In the genomic region with DNA sequence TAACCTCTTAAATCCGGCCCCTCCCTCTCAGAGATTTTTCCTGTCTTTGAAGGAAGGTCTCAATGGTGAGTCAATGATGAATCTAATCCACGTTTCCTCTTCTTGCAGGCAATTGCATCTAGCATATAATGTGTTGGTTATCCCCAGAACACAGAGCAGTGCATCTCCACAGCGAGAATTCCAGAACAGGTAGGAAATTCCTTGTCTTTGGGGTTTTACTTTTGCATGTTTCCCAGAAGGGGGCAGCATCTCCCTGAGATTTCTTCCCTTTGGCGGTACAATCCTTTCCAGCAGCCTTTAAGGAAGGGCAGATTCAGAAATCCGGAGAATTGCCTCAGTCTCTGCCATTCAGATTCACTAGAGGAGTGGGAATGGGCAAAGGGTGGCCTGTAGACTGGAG, we compare ENCODE assay signal across 8 cellular contexts.
DNase-seq lines count a peak whose midpoint lies in the region; ATAC-seq, FAIRE-seq and TF ChIP-seq lines count a peak whose summit lies in the region.

No MANE protein-coding gene starts in this region.

- BruUV-seq in GM12878 (replicated peaks; lab: Mats Ljungman, UMichigan): no TSS peak

- POLR2A ChIA-PET in GM12878 (lab: Charles Lee): no interaction called here

- H4K20me1 ChIP-seq in GM12878 (ENCODE audit: control insufficient read depth, insufficient read depth): no peaks in the 10 kb centered on the region

- TF ChIP-seq EP300 in GM12878 (IDR thresholded peaks at IDR 0.05; ENCODE audit: borderline replicate concordance in 1 of 2, control insufficient read depth in 1 of 2, low read depth in 2 of 2, low read length in 2 of 2): no peak

- no peak for FAIRE-seq in GM12878 (lab: Jason Lieb, UNC)

- H2AFZ ChIP-seq in GM12878 (ENCODE audit: control insufficient read depth, low read depth, low read length): no peak overlapping the region

- H3K4me2 ChIP-seq in GM12878 (ENCODE audit: control insufficient read depth, insufficient read depth): no peak overlapping the region

- SMC1A ChIA-PET in GM12878 (lab: Charles Lee; ENCODE audit: uncharacterized antibody, unreplicated experiment): interaction anchor here (1.0 kb wide), 1 partner anchor 17 kb away, joined by 3 read pairs; no protein-coding TSS in a partner anchor

- no peak overlapping the region for H3K4me3 ChIP-seq in MG63
- no peak overlapping the region for H3K4me3 ChIP-seq in GM12878
- no peak overlapping the region for H3K4me3 ChIP-seq in upper lobe of right lung

- H3K27ac ChIP-seq in GM12878 (ENCODE audit: control insufficient read depth, insufficient read depth): no peak overlapping the region
- H3K27ac ChIP-seq in upper lobe of right lung: no peak overlapping the region

- ATAC-seq in GM12878 (no peak), upper lobe of right lung (peak; percentile 48), HG02623 (IDR thresholded peaks at IDR 0.05; ENCODE audit: unreplicated experiment) (no peak), HG03025 (IDR thresholded peaks at IDR 0.05; ENCODE audit: low FRiP score, unreplicated experiment) (no peak), HG02642 (IDR thresholded peaks at IDR 0.05; ENCODE audit: poor library complexity, unreplicated experiment) (no peak)

- H3K79me2 ChIP-seq in GM12878 (ENCODE audit: control insufficient read depth, insufficient read depth, low read length): no peaks in the 10 kb centered on the region

- DNase-seq in EH (ENCODE audit: low read depth) (peak; percentile 75), MG63 (peak; percentile 33), GM12878 (ENCODE audit: low read depth, low spot score) (no peak), iris pigment epithelial cell (ENCODE audit: low read depth) (peak; percentile 6), upper lobe of right lung (no peak)

- TF ChIP-seq POLR2A in GM12878 (IDR thresholded peaks at IDR 0.05; ENCODE audit: low read depth, low read length): no peak

- RAD21 ChIA-PET in GM12878 (lab: Charles Lee; ENCODE audit: unreplicated experiment): no interaction called here

- intact Hi-C loops in GM12878 (cut with micrococcal nuclease; ENCODE audit: unreplicated experiment): loop anchor here (5.0 kb wide), 1 partner anchor 271 kb away; no protein-coding TSS in a partner anchor
- intact Hi-C loops in upper lobe of right lung (cut with DNase I): loop anchor here (10.0 kb wide), 1 partner anchor 273 kb away; no protein-coding TSS in a partner anchor

- CTCF ChIA-PET in GM12878 (lab: Yijun Ruan, JAX): no interaction called here

- no peaks in the 10 kb centered on the region for H3K9me3 ChIP-seq in MG63
- H3K9me3 ChIP-seq in GM12878 (replicated peaks; ENCODE audit: control insufficient read depth, insufficient read depth, low read length): no peaks in the 10 kb centered on the region
- H3K9me3 ChIP-seq in upper lobe of right lung: no peaks in the 10 kb centered on the region

- in situ Hi-C loops in GM12878 (cut with MboI): no loop called here

- H3K4me1 ChIP-seq in GM12878 (ENCODE audit: control insufficient read depth, insufficient read depth, low read length) (no peaks in the 10 kb centered on the region), upper lobe of right lung (no peaks in the 10 kb centered on the region)

- TF ChIP-seq RAD21 in GM12878 (IDR thresholded peaks at IDR 0.05; ENCODE audit: insufficient read depth, low read depth, low read length): peak; percentile 57

- no peaks in the 10 kb centered on the region for H3K36me3 ChIP-seq in MG63
- H3K36me3 ChIP-seq in GM12878 (ENCODE audit: control insufficient read depth in 2 of 2, insufficient read depth in 2 of 2, low read length in 1 of 2): no peaks in the 10 kb centered on the region
- no peaks in the 10 kb centered on the region for H3K36me3 ChIP-seq in upper lobe of right lung

- no peaks in the 10 kb centered on the region for H3K27me3 ChIP-seq in MG63
- H3K27me3 ChIP-seq in GM12878 (replicated peaks in 1 of 2; ENCODE audit: control insufficient read depth in 2 of 2, insufficient read depth in 2 of 2, low read length in 1 of 2): peaks cover 0 to 4% of the 10 kb centered on the region in 2 experiments; a peak in 2 of 4 replicates
- peaks cover 11% of the 10 kb centered on the region for H3K27me3 ChIP-seq in upper lobe of right lung

- TF ChIP-seq CTCF in GM12878 (IDR thresholded peaks at IDR 0.05 in 2 of 3, conservative IDR thresholded peaks at IDR 0.05 in 1 of 3; ENCODE audit: control insufficient read depth in 2 of 3, extremely low read depth in 1 of 3, insufficient read depth in 1 of 3, low read depth in 3 of 3, low read length in 3 of 3) (peak; percentile 22 to 43 (median 34); a peak in 5 of 6 replicates), upper lobe of right lung (IDR thresholded peaks at IDR 0.05) (peak; percentile 57)

- H3K9ac ChIP-seq in GM12878 (ENCODE audit: control insufficient read depth, insufficient read depth, low read length): no peak overlapping the region

- WGBS in GM12878 (ENCODE audit: insufficient coverage, insufficient replicate concordance, low lambda C conversion rate, missing lambda C conversion rate): 9% methylated on average over 5 of the region's 5 CpGs

TF ChIP-seq in GM12878, 131 proteins besides CTCF, POLR2A, EP300 and RAD21:
- TF ChIP-seq, protein P1, sequence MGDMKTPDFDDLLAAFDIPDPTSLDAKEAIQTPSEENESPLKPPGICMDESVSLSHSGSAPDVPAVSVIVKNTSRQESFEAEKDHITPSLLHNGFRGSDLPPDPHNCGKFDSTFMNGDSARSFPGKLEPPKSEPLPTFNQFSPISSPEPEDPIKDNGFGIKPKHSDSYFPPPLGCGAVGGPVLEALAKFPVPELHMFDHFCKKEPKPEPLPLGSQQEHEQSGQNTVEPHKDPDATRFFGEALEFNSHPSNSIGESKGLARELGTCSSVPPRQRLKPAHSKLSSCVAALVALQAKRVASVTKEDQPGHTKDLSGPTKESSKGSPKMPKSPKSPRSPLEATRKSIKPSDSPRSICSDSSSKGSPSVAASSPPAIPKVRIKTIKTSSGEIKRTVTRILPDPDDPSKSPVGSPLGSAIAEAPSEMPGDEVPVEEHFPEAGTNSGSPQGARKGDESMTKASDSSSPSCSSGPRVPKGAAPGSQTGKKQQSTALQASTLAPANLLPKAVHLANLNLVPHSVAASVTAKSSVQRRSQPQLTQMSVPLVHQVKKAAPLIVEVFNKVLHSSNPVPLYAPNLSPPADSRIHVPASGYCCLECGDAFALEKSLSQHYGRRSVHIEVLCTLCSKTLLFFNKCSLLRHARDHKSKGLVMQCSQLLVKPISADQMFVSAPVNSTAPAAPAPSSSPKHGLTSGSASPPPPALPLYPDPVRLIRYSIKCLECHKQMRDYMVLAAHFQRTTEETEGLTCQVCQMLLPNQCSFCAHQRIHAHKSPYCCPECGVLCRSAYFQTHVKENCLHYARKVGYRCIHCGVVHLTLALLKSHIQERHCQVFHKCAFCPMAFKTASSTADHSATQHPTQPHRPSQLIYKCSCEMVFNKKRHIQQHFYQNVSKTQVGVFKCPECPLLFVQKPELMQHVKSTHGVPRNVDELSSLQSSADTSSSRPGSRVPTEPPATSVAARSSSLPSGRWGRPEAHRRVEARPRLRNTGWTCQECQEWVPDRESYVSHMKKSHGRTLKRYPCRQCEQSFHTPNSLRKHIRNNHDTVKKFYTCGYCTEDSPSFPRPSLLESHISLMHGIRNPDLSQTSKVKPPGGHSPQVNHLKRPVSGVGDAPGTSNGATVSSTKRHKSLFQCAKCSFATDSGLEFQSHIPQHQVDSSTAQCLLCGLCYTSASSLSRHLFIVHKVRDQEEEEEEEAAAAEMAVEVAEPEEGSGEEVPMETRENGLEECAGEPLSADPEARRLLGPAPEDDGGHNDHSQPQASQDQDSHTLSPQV (IDR thresholded peaks at IDR 0.05): no peak
- TF ChIP-seq SMC3 (IDR thresholded peaks at IDR 0.05; ENCODE audit: borderline replicate concordance, low read length): peak; percentile 37; the same call in 1 of the 2 replicates

Comparison
In these comparisons a context has a peak if more than half of its experiments do, and no peak if none do; other contexts are left out.
1. DNase-seq: peak in EH (single experiment), MG63 (single experiment) and iris pigment epithelial cell (single experiment); none in GM12878 (single experiment) and upper lobe of right lung (single experiment).